In genomic region chr16:31459722-31460581, GRCh38 we compare ENCODE assay signal across 9 cellular contexts. TPM values are rescaled to one million over a fixed set of nuclear protein-coding genes. Genes with fewer than 3 reads are reported as not detected.
DNase-seq lines count a peak whose midpoint lies in the region; ATAC-seq, FAIRE-seq and TF ChIP-seq lines count a peak whose summit lies in the region.
"Had no signal": no experiment of that assay in that cellular context is flagged by ENCODE, and none has a peak within 500 bp of the region (broad histone marks: within the 10 kb centered on the region; RNA-seq: fewer than 3 reads in every experiment).

No MANE protein-coding gene starts in this region.

- peak overlapping the region; percentile 91 for H3K27ac ChIP-seq in colonic mucosa
- peak overlapping the region; percentile 100 for H3K27ac ChIP-seq in layer of hippocampus (ENCODE audit: low read depth, low read length)

- FAIRE-seq in GM19239 (lab: Jason Lieb, UNC), result peak; percentile 95

- intact Hi-C loops in colonic mucosa (cut with DNase I), result loop anchor here (10.0 kb wide), 2 partner anchors 275 to 405 kb away; partner anchors contain the start of gene FUS

- peak overlapping the region; percentile 85 to 97 for H3K9ac ChIP-seq in colonic mucosa (ENCODE audit: low read depth in 2 of 2, low read length in 2 of 2)

- no peak for TF ChIP-seq CTCF in colonic mucosa (IDR thresholded peaks at IDR 0.05)

- ATAC-seq in HG03442 (IDR thresholded peaks at IDR 0.05; ENCODE audit: unreplicated experiment), result peak; percentile 65

- H3K4me1 ChIP-seq in colonic mucosa, result peaks cover 27% of the 10 kb centered on the region

- H3K4me3 ChIP-seq in colonic mucosa, result peak overlapping the region; percentile 71

- DNase-seq in Ammon's horn (ENCODE audit: low spot score) (peak; percentile 100), GM19239 (ENCODE audit: insufficient read length, low spot score) (peak; percentile 80), NCI-H524 (lab: John Stamatoyannopoulos, UW) (peak; percentile 99), colonic mucosa (peak; percentile 100)
- DNase-seq in activated CD4-positive, alpha-beta T cell treated with anti-CD3 and anti-CD28 coated beads for 48 hours, result peak; percentile 100
- DNase-seq in stimulated activated CD4-positive, alpha-beta T cell treated with anti-CD3 and anti-CD28 coated beads, Interleukin-1b, Interleukin-23, amount 100 ng/mL, for 24 hours (ENCODE audit: low read depth in 4 of 4, low spot score in 1 of 4), result peak; percentile 99 to 100 (median 100)

- H3K9me3 ChIP-seq in colonic mucosa, result no peaks in the 10 kb centered on the region

- no peaks in the 10 kb centered on the region for H3K36me3 ChIP-seq in colonic mucosa

- H3K27me3 ChIP-seq in colonic mucosa (no peaks in the 10 kb centered on the region), layer of hippocampus (ENCODE audit: control insufficient read depth, insufficient read depth, low read length) (no peaks in the 10 kb centered on the region)

RNA-seq across cellular contexts. Expression of gene ARMC5, which starts 0.7 kb away (rescaled TPM):
- total RNA-seq in colonic mucosa, result 10 to 100 TPM in 1 of 2 donors, 1 to 10 TPM in 1; 5.5 to 13.2 TPM

RNA-seq across cellular contexts. Expression of gene TGFB1I1, which starts 12.0 kb away (rescaled TPM):
- 10 to 100 TPM; 10.9 to 34.2 TPM for total RNA-seq in colonic mucosa

RNA-seq across cellular contexts. Expression of gene ZNF843, which starts 17.4 kb away (rescaled TPM):
- total RNA-seq in colonic mucosa, result under 1 TPM; 0.17 to 0.45 TPM

RNA-seq across cellular contexts. Expression of gene SLC5A2, which starts 23.0 kb away (rescaled TPM):
- under 1 TPM; 0.20 to 0.21 TPM for total RNA-seq in colonic mucosa
- total RNA-seq: T-helper 2 cell treated with Interferon-gamma antibody and Interleukin-4, amounts not matched to agents 100 ng/mL and 5 ng/mL, for 36 hours had no signal

RNA-seq across cellular contexts. Expression of gene COX6A2, which starts 31.8 kb away (rescaled TPM):
- not detected for total RNA-seq in colonic mucosa
- total RNA-seq: T-helper 2 cell treated with Interferon-gamma antibody and Interleukin-4, amounts not matched to agents 100 ng/mL and 5 ng/mL, for 36 hours had no signal

Comparison
In these comparisons a context has a peak if more than half of its experiments do, and no peak if none do; other contexts are left out.
1. Peak in every context shown above with its lines: DNase-seq, ATAC-seq, H3K4me3 ChIP-seq and H3K27ac ChIP-seq.